ENCODE assay signal across 16 cellular contexts in genomic region chr20:6162239-6162638, GRCh38. TPM values are rescaled to one million over a fixed set of nuclear protein-coding genes. Genes with fewer than 3 reads are reported as not detected.
DNase-seq lines count a peak whose midpoint lies in the region; ATAC-seq, FAIRE-seq and TF ChIP-seq lines count a peak whose summit lies in the region.
"Had no signal": no experiment of that assay in that cellular context is flagged by ENCODE, and none has a peak within 500 bp of the region (broad histone marks: within the 10 kb centered on the region; RNA-seq: fewer than 3 reads in every experiment).

No MANE protein-coding gene starts in this region.

- TF ChIP-seq CTCF in choroid plexus epithelial cell (conservative IDR thresholded peaks at IDR 0.05; ENCODE audit: low read depth, low read length) (no peak), kidney (IDR thresholded peaks at IDR 0.05; ENCODE audit: borderline replicate concordance, extremely low read depth, insufficient read depth) (no peak), GM10266 (IDR thresholded peaks at IDR 0.05; ENCODE audit: control insufficient read depth, insufficient read depth, low read depth, missing control alignments) (no peak)
- TF ChIP-seq CTCF in activated CD8-positive, alpha-beta T cell treated with anti-CD3 and anti-CD28 coated beads for 36 hours (IDR thresholded peaks at IDR 0.05), result no peak

- no peaks in the 10 kb centered on the region for H3K36me3 ChIP-seq in kidney (ENCODE audit: control insufficient read depth in 1 of 2, insufficient read depth in 2 of 2, low read length in 2 of 2)

- POLR2A ChIA-PET in activated CD8-positive, alpha-beta T cell treated with anti-CD3 and anti-CD28 coated beads for 36 hours (lab: Charles Lee), result no interaction called here

- peaks cover 0 to 2% of the 10 kb centered on the region in 2 donors for H3K9me3 ChIP-seq in kidney (ENCODE audit: control insufficient read depth in 1 of 2, low read length in 2 of 2)

- peaks cover 4% of the 10 kb centered on the region for H3K27me3 Mint-ChIP-seq in activated CD8-positive, alpha-beta T cell treated with anti-CD3 and anti-CD28 coated beads for 36 hours

- H3K9ac ChIP-seq in kidney (ENCODE audit: low read length in 2 of 2), result no peak overlapping the region

- H3K36me3 Mint-ChIP-seq in activated CD8-positive, alpha-beta T cell treated with anti-CD3 and anti-CD28 coated beads for 36 hours (ENCODE audit: low read depth), result no peaks in the 10 kb centered on the region
- H3K36me3 Mint-ChIP-seq: CD8-positive, alpha-beta T cell had no signal

- H3K4me3 ChIP-seq in choroid plexus epithelial cell (ENCODE audit: low read depth, low read length) (no peak overlapping the region), kidney (ENCODE audit: low read length in 2 of 2) (no peak overlapping the region)
- H3K4me3 ChIP-seq: K562 had no signal

- intact Hi-C loops in kidney (cut with DNase I), result no loop called here
- intact Hi-C loops in activated CD8-positive, alpha-beta T cell treated with anti-CD3 and anti-CD28 coated beads for 36 hours (cut with micrococcal nuclease), result no loop called here

- no peaks in the 10 kb centered on the region for H3K4me1 ChIP-seq in kidney (ENCODE audit: control insufficient read depth in 1 of 2, insufficient read depth in 1 of 2, low read depth in 1 of 2, low read length in 2 of 2)

- FAIRE-seq in kidney (lab: Jason Lieb, UNC), result no peak
- FAIRE-seq: K562 had no signal

- H3K27ac ChIP-seq in kidney (ENCODE audit: low read depth in 2 of 2, low read length in 2 of 2), result no peak overlapping the region

- CTCF ChIA-PET in activated CD8-positive, alpha-beta T cell treated with anti-CD3 and anti-CD28 coated beads for 36 hours (lab: Charles Lee), result no interaction called here

- ATAC-seq in activated CD8-positive, alpha-beta T cell treated with anti-CD3 and anti-CD28 coated beads for 36 hours, result no peak
- ATAC-seq in HG03045 (IDR thresholded peaks at IDR 0.05; ENCODE audit: unreplicated experiment) (no peak), HG03095 (IDR thresholded peaks at IDR 0.05; ENCODE audit: unreplicated experiment) (no peak)
- ATAC-seq: CD8-positive, alpha-beta T cell; effector memory CD8-positive, alpha-beta T cell; K562 had no signal

- no peak overlapping the region for H3K27ac Mint-ChIP-seq in activated CD8-positive, alpha-beta T cell treated with anti-CD3 and anti-CD28 coated beads for 36 hours
- H3K27ac Mint-ChIP-seq: CD8-positive, alpha-beta T cell; effector memory CD8-positive, alpha-beta T cell; progenitor cell of endocrine pancreas had no signal

- no peaks in the 10 kb centered on the region for H3K4me1 Mint-ChIP-seq in activated CD8-positive, alpha-beta T cell treated with anti-CD3 and anti-CD28 coated beads for 36 hours (ENCODE audit: low read depth)

- peaks cover under 1% of the 10 kb centered on the region for H3K9me3 Mint-ChIP-seq in activated CD8-positive, alpha-beta T cell treated with anti-CD3 and anti-CD28 coated beads for 36 hours
- H3K9me3 Mint-ChIP-seq: effector memory CD8-positive, alpha-beta T cell had no signal

- no peak overlapping the region for H3K4me3 Mint-ChIP-seq in activated CD8-positive, alpha-beta T cell treated with anti-CD3 and anti-CD28 coated beads for 36 hours
- H3K4me3 Mint-ChIP-seq: CD8-positive, alpha-beta T cell; effector memory CD8-positive, alpha-beta T cell had no signal

- DNase-seq in NCI-H2029 (lab: John Stamatoyannopoulos, UW) (peak; percentile 37), choroid plexus epithelial cell (ENCODE audit: low read depth) (peak; percentile 35), kidney (peak; percentile 80), stromal cell of bone marrow (ENCODE audit: low read depth) (peak; percentile 41), GM10266 (ENCODE audit: extremely low spot score) (no peak)
- DNase-seq in activated CD8-positive, alpha-beta T cell treated with anti-CD3 and anti-CD28 coated beads for 36 hours, result no peak
- DNase-seq: activated CD4-positive, alpha-beta T cell treated with anti-CD3 and anti-CD28 coated beads for 1 hour; activated T-cell treated with anti-CD3 and anti-CD28 coated beads, Interleukin-2, amount 50 U/mL, for 48 hours; CD8-positive, alpha-beta T cell; effector memory CD8-positive, alpha-beta T cell; SW 1271 had no signal

RNA-seq across cellular contexts. Expression of gene FERMT1, which starts 39.4 kb away (rescaled TPM):
- 0.57 TPM for total RNA-seq in kidney
- polyA plus RNA-seq in kidney (ENCODE audit: insufficient read depth, low read depth, low replicate concordance), result 2.2 TPM
- total RNA-seq in activated CD8-positive, alpha-beta T cell treated with anti-CD3 and anti-CD28 coated beads for 36 hours, result under 1 TPM; 0.09 to 0.52 TPM
- total RNA-seq: CD8-positive, alpha-beta T cell; OCI-LY7 had no signal
- polyA plus RNA-seq: K562 had no signal

Comparison
In these comparisons a context has a peak if more than half of its experiments do, and no peak if none do; other contexts are left out.
1. DNase-seq: peak in NCI-H2029 (single experiment), choroid plexus epithelial cell (single experiment), kidney (single experiment) and stromal cell of bone marrow (single experiment); none in activated CD8-positive, alpha-beta T cell treated with anti-CD3 and anti-CD28 coated beads for 36 hours (single experiment) and GM10266 (single experiment).